In genomic region chr14:77457522-77458248, GRCh38 we compare ENCODE assay signal across 1 cellular context.
TF ChIP-seq lines count a peak whose summit lies in the region.

Gene AHSA1, plus strand, starts transcription at chr14:77458093. Its CDS starts 97 bp downstream, at chr14:77458190.
Gene VIPAS39, minus strand, starts transcription at chr14:77457601. Its CDS starts 3,499 bp downstream, at chr14:77454102.

TF ChIP-seq in HepG2, 621 proteins besides CTCF, POLR2A, EP300 and RAD21 (continued from another document and continues in another):
- TF ChIP-seq ARID5B (CRISPR knock-in tag; IDR thresholded peaks at IDR 0.05), result no peak
- TF ChIP-seq TEAD2 (CRISPR knock-in tag; IDR thresholded peaks at IDR 0.05), result no peak
- TF ChIP-seq PHF5A (CRISPR knock-in tag; IDR thresholded peaks at IDR 0.05; ENCODE audit: low read depth, unreplicated experiment), result peak; percentile 65
- TF ChIP-seq ZNF24 (IDR thresholded peaks at IDR 0.05), result no peak
- TF ChIP-seq ZNF784 (CRISPR knock-in tag; IDR thresholded peaks at IDR 0.05; ENCODE audit: borderline replicate concordance), result peak; percentile 86
- 0 out of 2 replicates have a peak, but pooled peaks have one; percentile 10 for TF ChIP-seq ETV5 (CRISPR knock-in tag; IDR thresholded peaks at IDR 0.05; ENCODE audit: borderline replicate concordance)
- TF ChIP-seq ZNF609 (CRISPR knock-in tag; IDR thresholded peaks at IDR 0.05; ENCODE audit: borderline replicate concordance), result peak; percentile 4; the same call in 1 of the 2 replicates
- no peak; the same call in 1 of the 2 replicates for TF ChIP-seq ZSCAN31 (CRISPR knock-in tag; IDR thresholded peaks at IDR 0.05; ENCODE audit: low read depth)
- no peak for TF ChIP-seq ZNF414 (CRISPR knock-in tag; IDR thresholded peaks at IDR 0.05)
- TF ChIP-seq RBM39 (IDR thresholded peaks at IDR 0.05; ENCODE audit: low read depth, low read length, poor library complexity, severe bottlenecking), result peak; percentile 43
- 0 out of 2 replicates have a peak, but pooled peaks have one; percentile 16 for TF ChIP-seq ATF2 (CRISPR knock-in tag; IDR thresholded peaks at IDR 0.05)
- no peak for TF ChIP-seq ZNF724P (CRISPR knock-in tag; IDR thresholded peaks at IDR 0.05; ENCODE audit: borderline replicate concordance)
- TF ChIP-seq ZBTB42 (CRISPR knock-in tag; IDR thresholded peaks at IDR 0.05), result no peak
- no peak for TF ChIP-seq ZNF792 (CRISPR knock-in tag; IDR thresholded peaks at IDR 0.05)
- no peak for TF ChIP-seq ZNF740 (CRISPR knock-in tag; IDR thresholded peaks at IDR 0.05)
- TF ChIP-seq CCAR2 (optimal IDR thresholded peaks at IDR 0.05; ENCODE audit: low read depth, low read length), result no peak
- peak; percentile 49; the same call in 1 of the 2 replicates for TF ChIP-seq ZBTB34 (CRISPR knock-in tag; IDR thresholded peaks at IDR 0.05)
- no peak; the same call in 1 of the 2 replicates for TF ChIP-seq ZNF772 (CRISPR knock-in tag; IDR thresholded peaks at IDR 0.05)
- TF ChIP-seq KDM1A (CRISPR knock-in tag; IDR thresholded peaks at IDR 0.05), result no peak
- no peak; the same call in 1 of the 2 replicates for TF ChIP-seq ZNF281 (CRISPR knock-in tag; IDR thresholded peaks at IDR 0.05; ENCODE audit: borderline replicate concordance)
- no peak for TF ChIP-seq EZH2 (conservative IDR thresholded peaks at IDR 0.05; ENCODE audit: low read depth, low read length)
- no peak for TF ChIP-seq ZNF598 (CRISPR knock-in tag; IDR thresholded peaks at IDR 0.05; ENCODE audit: borderline replicate concordance)
- no peak for TF ChIP-seq ZNF30 (CRISPR knock-in tag; IDR thresholded peaks at IDR 0.05)
- TF ChIP-seq ATAD3A (CRISPR knock-in tag; IDR thresholded peaks at IDR 0.05), result no peak
- TF ChIP-seq NCOA1 (CRISPR knock-in tag; IDR thresholded peaks at IDR 0.05), result 0 out of 2 replicates have a peak, but pooled peaks have one; percentile 14
- no peak for TF ChIP-seq NONO (IDR thresholded peaks at IDR 0.05)
- TF ChIP-seq NONO (CRISPR knock-in tag; conservative IDR thresholded peaks at IDR 0.05), result no peak
- TF ChIP-seq ZNF121 (CRISPR knock-in tag; IDR thresholded peaks at IDR 0.05), result no peak
- no peak for TF ChIP-seq ZFP36L1 (CRISPR knock-in tag; IDR thresholded peaks at IDR 0.05)
- TF ChIP-seq ZSCAN25 (CRISPR knock-in tag; IDR thresholded peaks at IDR 0.05), result no peak; the same call in 1 of the 2 replicates
- TF ChIP-seq SMARCE1 (IDR thresholded peaks at IDR 0.05; ENCODE audit: borderline replicate concordance), result no peak
- TF ChIP-seq CREBL2 (CRISPR knock-in tag; IDR thresholded peaks at IDR 0.05; ENCODE audit: borderline replicate concordance), result 0 out of 2 replicates have a peak, but pooled peaks have one; percentile 30
- TF ChIP-seq HNRNPL (IDR thresholded peaks at IDR 0.05; ENCODE audit: low read depth, low read length), result 0 out of 2 replicates have a peak, but pooled peaks have one; percentile 63
- 0 out of 2 replicates have a peak, but pooled peaks have one; percentile 27 for TF ChIP-seq ZNF670 (CRISPR knock-in tag; IDR thresholded peaks at IDR 0.05; ENCODE audit: borderline replicate concordance)
- no peak for TF ChIP-seq RBM22 (optimal IDR thresholded peaks at IDR 0.05; ENCODE audit: low read length)
- TF ChIP-seq ATF7 (IDR thresholded peaks at IDR 0.05), result peak; percentile 1; the same call in 1 of the 2 replicates
- no peak for TF ChIP-seq ATF7 (CRISPR knock-in tag; IDR thresholded peaks at IDR 0.05)
- no peak; the same call in 1 of the 2 replicates for TF ChIP-seq THAP8 (CRISPR knock-in tag; IDR thresholded peaks at IDR 0.05; ENCODE audit: borderline replicate concordance)
- peak; percentile 97 for TF ChIP-seq ZNF143 (CRISPR knock-in tag; IDR thresholded peaks at IDR 0.05)
- TF ChIP-seq ZNF781 (CRISPR knock-in tag; IDR thresholded peaks at IDR 0.05; ENCODE audit: borderline replicate concordance, not compliant biosample characterization), result no peak
- no peak; the same call in 1 of the 2 replicates for TF ChIP-seq TBX2 (CRISPR knock-in tag; IDR thresholded peaks at IDR 0.05; ENCODE audit: borderline replicate concordance)
- no peak for TF ChIP-seq ZNF484 (CRISPR knock-in tag; IDR thresholded peaks at IDR 0.05; ENCODE audit: borderline replicate concordance, low read depth)
- no peak for TF ChIP-seq ZC3H13 (CRISPR knock-in tag; IDR thresholded peaks at IDR 0.05)
- peak; percentile 91 for TF ChIP-seq ELF1 (CRISPR knock-in tag; IDR thresholded peaks at IDR 0.05)
- TF ChIP-seq ZNF331 (CRISPR knock-in tag; IDR thresholded peaks at IDR 0.05), result no peak
